ENCODE assay signal across 27 cellular contexts in the genomic region with DNA sequence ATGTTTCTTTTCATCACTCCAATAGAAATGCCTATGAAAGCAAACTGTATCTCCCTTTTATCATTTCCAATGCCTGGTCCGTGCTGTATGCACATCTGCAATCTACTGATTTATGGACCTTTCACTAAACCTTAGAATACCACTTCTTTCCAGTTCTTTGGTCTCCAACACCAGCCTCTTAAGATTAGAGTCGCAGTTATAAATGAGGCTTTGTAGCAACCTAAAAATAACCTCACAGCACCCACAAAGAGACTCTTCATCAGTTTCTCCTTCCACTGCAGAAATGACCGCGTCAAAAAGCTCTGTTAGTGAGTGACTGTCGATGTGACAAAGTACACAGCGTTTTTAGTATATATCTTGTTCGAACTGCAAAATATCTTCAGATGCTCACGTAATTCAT.
"Had no signal": no experiment of that assay in that cellular context is flagged by ENCODE, and none has a peak within 500 bp of the region (broad histone marks: within the 10 kb centered on the region; RNA-seq: fewer than 3 reads in every experiment).

No MANE protein-coding gene starts in this region.

- H3K4me1 ChIP-seq: esophagus muscularis mucosa, gastroesophageal sphincter, pancreas, prostate gland, testis, tibial nerve, upper lobe of right lung, vagina had no signal

- DNase-seq: cortex of kidney; dorsolateral prefrontal cortex; effector memory CD4-positive, alpha-beta T cell; hippocampal formation; left colon; left ventricle myocardium superior; mesendoderm; mucosa of descending colon; naive thymus-derived CD8-positive, alpha-beta T cell; pancreas; retina; spleen; stimulated activated CD4-positive, alpha-beta T cell treated with anti-CD3 and anti-CD28 coated beads, Interleukin-15, amount 100 ng/mL, for 24 hours; stimulated activated CD4-positive, alpha-beta T cell treated with anti-CD3 and anti-CD28 coated beads, Interleukin-1b, Interleukin-23, amount 100 ng/mL, for 48 hours; stimulated activated CD4-positive, alpha-beta T cell treated with anti-CD3 and anti-CD28 coated beads, Interleukin-4, amount 100 ng/mL, for 24 hours; testis; upper lobe of right lung had no signal

- H3K4me3 Mint-ChIP-seq: naive thymus-derived CD8-positive, alpha-beta T cell; stimulated activated memory B cell treated with anti-CD40 and anti-IgM and Interleukin-4, amounts not matched to agents 10 μg/mL and 1 μg/mL and 100 μg/mL, for 72 hours; stimulated activated naive CD8-positive, alpha-beta T cell treated with anti-CD3 and anti-CD28 coated beads, Interleukin-15, Interleukin-2, amounts not matched to agents 100 ng/mL and 50 ng/mL, for 24 hours had no signal

- H3K27ac Mint-ChIP-seq: naive thymus-derived CD8-positive, alpha-beta T cell; stimulated activated memory B cell treated with anti-CD40 and anti-IgM and Interleukin-4, amounts not matched to agents 10 μg/mL and 1 μg/mL and 100 μg/mL, for 72 hours; stimulated activated naive CD8-positive, alpha-beta T cell treated with anti-CD3 and anti-CD28 coated beads, Interleukin-15, Interleukin-2, amounts not matched to agents 100 ng/mL and 50 ng/mL, for 24 hours had no signal

- H3K9me3 Mint-ChIP-seq: stimulated activated naive CD8-positive, alpha-beta T cell treated with anti-CD3 and anti-CD28 coated beads, Interleukin-15, Interleukin-2, amounts not matched to agents 100 ng/mL and 50 ng/mL, for 24 hours had no signal

- H3K27me3 Mint-ChIP-seq: stimulated activated memory B cell treated with anti-CD40 and anti-IgM and Interleukin-4, amounts not matched to agents 10 μg/mL and 1 μg/mL and 100 μg/mL, for 72 hours; stimulated activated naive CD8-positive, alpha-beta T cell treated with anti-CD3 and anti-CD28 coated beads, Interleukin-15, Interleukin-2, amounts not matched to agents 100 ng/mL and 50 ng/mL, for 24 hours had no signal

- ATAC-seq: gastroesophageal sphincter; left colon; left ventricle myocardium superior; mucosa of descending colon; naive thymus-derived CD8-positive, alpha-beta T cell; pancreas; sciatic nerve; stimulated activated memory B cell treated with anti-CD40 and anti-IgM and Interleukin-4, amounts not matched to agents 10 μg/mL and 1 μg/mL and 100 μg/mL, for 72 hours; upper lobe of right lung had no signal

- H3K4me3 ChIP-seq: esophagus muscularis mucosa, gastroesophageal sphincter, lung, mucosa of descending colon, pancreas, prostate gland, spleen, testis, tibial nerve, upper lobe of right lung, vagina had no signal

- H3K27ac ChIP-seq: epithelial cell of prostate, esophagus muscularis mucosa, gastroesophageal sphincter, pancreas, prostate gland, spleen, testis, tibial nerve, upper lobe of right lung, vagina had no signal

- H3K36me3 Mint-ChIP-seq: naive thymus-derived CD8-positive, alpha-beta T cell; stimulated activated memory B cell treated with anti-CD40 and anti-IgM and Interleukin-4, amounts not matched to agents 10 μg/mL and 1 μg/mL and 100 μg/mL, for 72 hours had no signal

- H3K36me3 ChIP-seq: esophagus muscularis mucosa, gastroesophageal sphincter, pancreas, prostate gland, spleen, tibial nerve, upper lobe of right lung, vagina had no signal

- H3K4me1 Mint-ChIP-seq: stimulated activated memory B cell treated with anti-CD40 and anti-IgM and Interleukin-4, amounts not matched to agents 10 μg/mL and 1 μg/mL and 100 μg/mL, for 72 hours had no signal

- H3K27me3 ChIP-seq: pancreas, spleen, testis, tibial nerve, upper lobe of right lung, vagina had no signal
